1 cellular context compared by ENCODE assay signal in the genomic region with DNA sequence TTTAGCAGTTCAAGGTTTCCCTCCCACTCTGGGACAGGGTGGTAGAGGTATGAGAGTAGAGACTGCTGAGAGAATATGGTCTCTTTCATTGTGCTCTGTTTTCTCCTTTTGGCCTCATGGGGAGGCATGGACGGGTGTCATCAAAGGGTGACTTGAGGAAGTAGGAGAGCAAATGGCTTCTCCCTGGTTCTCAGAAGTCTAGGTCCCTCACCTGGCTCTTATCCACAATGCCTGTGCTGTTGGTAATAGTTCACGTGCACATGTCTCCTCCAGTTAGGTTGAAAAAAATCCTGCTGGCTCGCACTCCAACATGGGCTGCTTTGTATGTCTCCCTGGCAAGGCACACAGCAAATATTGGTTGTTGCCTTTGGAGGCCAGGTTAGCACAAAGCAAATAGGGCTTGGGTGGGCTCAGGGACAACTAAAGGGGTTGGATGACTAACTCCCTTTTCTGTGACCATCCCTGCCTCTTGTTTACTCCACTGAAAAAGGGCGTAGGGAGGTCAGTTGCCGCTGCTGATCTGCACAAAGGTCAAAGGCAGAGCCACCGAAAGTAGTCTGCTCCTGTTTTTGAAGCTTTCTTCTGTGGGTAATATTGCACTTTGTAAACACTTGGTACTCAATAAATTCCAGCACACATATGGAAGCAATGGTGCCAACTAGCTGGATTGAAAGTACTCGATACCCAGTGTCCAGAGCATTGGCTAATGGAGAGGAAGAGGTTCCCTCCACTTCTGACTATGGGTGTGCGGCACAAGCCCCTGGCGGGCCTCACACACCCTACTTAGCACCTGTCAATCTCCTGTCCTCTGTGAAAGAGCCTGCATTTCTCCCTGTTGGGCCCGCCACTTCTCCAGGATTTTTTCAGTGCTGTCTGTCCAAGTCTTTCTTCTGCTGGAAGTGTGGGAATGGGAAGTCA.
TF ChIP-seq lines count a peak whose summit lies in the region.

No MANE protein-coding gene starts in this region.

TF ChIP-seq in HepG2, 621 proteins besides CTCF, POLR2A, EP300 and RAD21 (continued from another document and continues in another):
- TF ChIP-seq, protein P1, sequence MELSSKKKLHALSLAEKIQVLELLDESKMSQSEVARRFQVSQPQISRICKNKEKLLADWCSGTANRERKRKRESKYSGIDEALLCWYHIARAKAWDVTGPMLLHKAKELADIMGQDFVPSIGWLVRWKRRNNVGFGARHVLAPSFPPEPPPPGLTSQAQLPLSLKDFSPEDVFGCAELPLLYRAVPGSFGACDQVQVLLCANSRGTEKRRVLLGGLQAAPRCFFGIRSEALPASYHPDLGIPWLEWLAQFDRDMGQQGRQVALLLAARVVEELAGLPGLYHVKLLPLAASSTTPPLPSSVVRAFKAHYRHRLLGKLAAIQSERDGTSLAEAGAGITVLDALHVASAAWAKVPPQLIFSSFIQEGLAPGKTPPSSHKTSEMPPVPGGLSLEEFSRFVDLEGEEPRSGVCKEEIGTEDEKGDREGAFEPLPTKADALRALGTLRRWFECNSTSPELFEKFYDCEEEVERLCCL (CRISPR knock-in tag; IDR thresholded peaks at IDR 0.05; ENCODE audit: borderline replicate concordance) = no peak; the same call in 1 of the 2 replicates
- TF ChIP-seq TBX2 (CRISPR knock-in tag; IDR thresholded peaks at IDR 0.05; ENCODE audit: borderline replicate concordance) = peak; percentile 97
- no peak for TF ChIP-seq U2AF1 (optimal IDR thresholded peaks at IDR 0.05; ENCODE audit: low read depth, low read length)
- TF ChIP-seq ZNF562 (CRISPR knock-in tag; IDR thresholded peaks at IDR 0.05; ENCODE audit: borderline replicate concordance) = no peak
- no peak for TF ChIP-seq IRX3 (CRISPR knock-in tag; IDR thresholded peaks at IDR 0.05; ENCODE audit: borderline replicate concordance, low read depth)
- peak; percentile 35; the same call in 1 of the 2 replicates for TF ChIP-seq ZNF337 (CRISPR knock-in tag; IDR thresholded peaks at IDR 0.05; ENCODE audit: borderline replicate concordance, low read depth)
- peak; percentile 74 for TF ChIP-seq THAP11 (CRISPR knock-in tag; IDR thresholded peaks at IDR 0.05)
- TF ChIP-seq FOSL1 (CRISPR knock-in tag; IDR thresholded peaks at IDR 0.05; ENCODE audit: borderline replicate concordance) = peak; percentile 73; the same call in 1 of the 2 replicates
- TF ChIP-seq ZNF605 (CRISPR knock-in tag; IDR thresholded peaks at IDR 0.05) = peak; percentile 48; the same call in 1 of the 2 replicates
- no peak for TF ChIP-seq ZNF235 (CRISPR knock-in tag; IDR thresholded peaks at IDR 0.05; ENCODE audit: borderline replicate concordance)
- TF ChIP-seq, protein P2, sequence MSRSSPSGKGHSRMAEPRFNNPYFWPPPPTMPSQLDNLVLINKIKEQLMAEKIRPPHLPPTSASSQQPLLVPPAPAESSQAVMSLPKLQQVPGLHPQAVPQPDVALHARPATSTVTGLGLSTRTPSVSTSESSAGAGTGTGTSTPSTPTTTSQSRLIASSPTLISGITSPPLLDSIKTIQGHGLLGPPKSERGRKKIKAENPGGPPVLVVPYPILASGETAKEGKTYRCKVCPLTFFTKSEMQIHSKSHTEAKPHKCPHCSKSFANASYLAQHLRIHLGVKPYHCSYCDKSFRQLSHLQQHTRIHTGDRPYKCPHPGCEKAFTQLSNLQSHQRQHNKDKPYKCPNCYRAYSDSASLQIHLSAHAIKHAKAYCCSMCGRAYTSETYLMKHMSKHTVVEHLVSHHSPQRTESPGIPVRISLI (CRISPR knock-in tag; IDR thresholded peaks at IDR 0.05; ENCODE audit: borderline replicate concordance) = peak; percentile 97
- 0 out of 2 replicates have a peak, but pooled peaks have one; percentile 19 for TF ChIP-seq ZNF256 (CRISPR knock-in tag; conservative IDR thresholded peaks at IDR 0.05)
- TF ChIP-seq, protein P3, sequence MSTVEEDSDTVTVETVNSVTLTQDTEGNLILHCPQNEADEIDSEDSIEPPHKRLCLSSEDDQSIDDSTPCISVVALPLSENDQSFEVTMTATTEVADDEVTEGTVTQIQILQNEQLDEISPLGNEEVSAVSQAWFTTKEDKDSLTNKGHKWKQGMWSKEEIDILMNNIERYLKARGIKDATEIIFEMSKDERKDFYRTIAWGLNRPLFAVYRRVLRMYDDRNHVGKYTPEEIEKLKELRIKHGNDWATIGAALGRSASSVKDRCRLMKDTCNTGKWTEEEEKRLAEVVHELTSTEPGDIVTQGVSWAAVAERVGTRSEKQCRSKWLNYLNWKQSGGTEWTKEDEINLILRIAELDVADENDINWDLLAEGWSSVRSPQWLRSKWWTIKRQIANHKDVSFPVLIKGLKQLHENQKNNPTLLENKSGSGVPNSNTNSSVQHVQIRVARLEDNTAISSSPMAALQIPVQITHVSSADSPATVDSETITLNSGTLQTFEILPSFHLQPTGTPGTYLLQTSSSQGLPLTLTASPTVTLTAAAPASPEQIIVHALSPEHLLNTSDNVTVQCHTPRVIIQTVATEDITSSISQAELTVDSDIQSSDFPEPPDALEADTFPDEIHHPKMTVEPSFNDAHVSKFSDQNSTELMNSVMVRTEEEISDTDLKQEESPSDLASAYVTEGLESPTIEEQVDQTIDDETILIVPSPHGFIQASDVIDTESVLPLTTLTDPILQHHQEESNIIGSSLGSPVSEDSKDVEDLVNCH (CRISPR knock-in tag; IDR thresholded peaks at IDR 0.05) = no peak
- 0 out of 2 replicates have a peak, but pooled peaks have one; percentile 14 for TF ChIP-seq YEATS2 (CRISPR knock-in tag; IDR thresholded peaks at IDR 0.05; ENCODE audit: borderline replicate concordance)
- TF ChIP-seq, protein P4, sequence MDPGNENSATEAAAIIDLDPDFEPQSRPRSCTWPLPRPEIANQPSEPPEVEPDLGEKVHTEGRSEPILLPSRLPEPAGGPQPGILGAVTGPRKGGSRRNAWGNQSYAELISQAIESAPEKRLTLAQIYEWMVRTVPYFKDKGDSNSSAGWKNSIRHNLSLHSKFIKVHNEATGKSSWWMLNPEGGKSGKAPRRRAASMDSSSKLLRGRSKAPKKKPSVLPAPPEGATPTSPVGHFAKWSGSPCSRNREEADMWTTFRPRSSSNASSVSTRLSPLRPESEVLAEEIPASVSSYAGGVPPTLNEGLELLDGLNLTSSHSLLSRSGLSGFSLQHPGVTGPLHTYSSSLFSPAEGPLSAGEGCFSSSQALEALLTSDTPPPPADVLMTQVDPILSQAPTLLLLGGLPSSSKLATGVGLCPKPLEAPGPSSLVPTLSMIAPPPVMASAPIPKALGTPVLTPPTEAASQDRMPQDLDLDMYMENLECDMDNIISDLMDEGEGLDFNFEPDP (CRISPR knock-in tag; conservative IDR thresholded peaks at IDR 0.05) = peak; percentile 83; the same call in 1 of the 2 replicates
- no peak for TF ChIP-seq KLF9 (CRISPR knock-in tag; IDR thresholded peaks at IDR 0.05; ENCODE audit: low read depth)
- no peak; the same call in none of the 2 replicates for TF ChIP-seq MIER2 (CRISPR knock-in tag; IDR thresholded peaks at IDR 0.05)
- TF ChIP-seq, protein P5, sequence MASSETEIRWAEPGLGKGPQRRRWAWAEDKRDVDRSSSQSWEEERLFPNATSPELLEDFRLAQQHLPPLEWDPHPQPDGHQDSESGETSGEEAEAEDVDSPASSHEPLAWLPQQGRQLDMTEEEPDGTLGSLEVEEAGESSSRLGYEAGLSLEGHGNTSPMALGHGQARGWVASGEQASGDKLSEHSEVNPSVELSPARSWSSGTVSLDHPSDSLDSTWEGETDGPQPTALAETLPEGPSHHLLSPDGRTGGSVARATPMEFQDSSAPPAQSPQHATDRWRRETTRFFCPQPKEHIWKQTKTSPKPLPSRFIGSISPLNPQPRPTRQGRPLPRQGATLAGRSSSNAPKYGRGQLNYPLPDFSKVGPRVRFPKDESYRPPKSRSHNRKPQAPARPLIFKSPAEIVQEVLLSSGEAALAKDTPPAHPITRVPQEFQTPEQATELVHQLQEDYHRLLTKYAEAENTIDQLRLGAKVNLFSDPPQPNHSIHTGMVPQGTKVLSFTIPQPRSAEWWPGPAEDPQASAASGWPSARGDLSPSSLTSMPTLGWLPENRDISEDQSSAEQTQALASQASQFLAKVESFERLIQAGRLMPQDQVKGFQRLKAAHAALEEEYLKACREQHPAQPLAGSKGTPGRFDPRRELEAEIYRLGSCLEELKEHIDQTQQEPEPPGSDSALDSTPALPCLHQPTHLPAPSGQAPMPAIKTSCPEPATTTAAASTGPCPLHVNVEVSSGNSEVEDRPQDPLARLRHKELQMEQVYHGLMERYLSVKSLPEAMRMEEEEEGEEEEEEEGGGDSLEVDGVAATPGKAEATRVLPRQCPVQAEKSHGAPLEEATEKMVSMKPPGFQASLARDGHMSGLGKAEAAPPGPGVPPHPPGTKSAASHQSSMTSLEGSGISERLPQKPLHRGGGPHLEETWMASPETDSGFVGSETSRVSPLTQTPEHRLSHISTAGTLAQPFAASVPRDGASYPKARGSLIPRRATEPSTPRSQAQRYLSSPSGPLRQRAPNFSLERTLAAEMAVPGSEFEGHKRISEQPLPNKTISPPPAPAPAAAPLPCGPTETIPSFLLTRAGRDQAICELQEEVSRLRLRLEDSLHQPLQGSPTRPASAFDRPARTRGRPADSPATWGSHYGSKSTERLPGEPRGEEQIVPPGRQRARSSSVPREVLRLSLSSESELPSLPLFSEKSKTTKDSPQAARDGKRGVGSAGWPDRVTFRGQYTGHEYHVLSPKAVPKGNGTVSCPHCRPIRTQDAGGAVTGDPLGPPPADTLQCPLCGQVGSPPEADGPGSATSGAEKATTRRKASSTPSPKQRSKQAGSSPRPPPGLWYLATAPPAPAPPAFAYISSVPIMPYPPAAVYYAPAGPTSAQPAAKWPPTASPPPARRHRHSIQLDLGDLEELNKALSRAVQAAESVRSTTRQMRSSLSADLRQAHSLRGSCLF (CRISPR knock-in tag; IDR thresholded peaks at IDR 0.05; ENCODE audit: borderline replicate concordance) = no peak
- no peak for TF ChIP-seq SETDB1 (CRISPR knock-in tag; IDR thresholded peaks at IDR 0.05; ENCODE audit: borderline replicate concordance)
- TF ChIP-seq, protein P6, sequence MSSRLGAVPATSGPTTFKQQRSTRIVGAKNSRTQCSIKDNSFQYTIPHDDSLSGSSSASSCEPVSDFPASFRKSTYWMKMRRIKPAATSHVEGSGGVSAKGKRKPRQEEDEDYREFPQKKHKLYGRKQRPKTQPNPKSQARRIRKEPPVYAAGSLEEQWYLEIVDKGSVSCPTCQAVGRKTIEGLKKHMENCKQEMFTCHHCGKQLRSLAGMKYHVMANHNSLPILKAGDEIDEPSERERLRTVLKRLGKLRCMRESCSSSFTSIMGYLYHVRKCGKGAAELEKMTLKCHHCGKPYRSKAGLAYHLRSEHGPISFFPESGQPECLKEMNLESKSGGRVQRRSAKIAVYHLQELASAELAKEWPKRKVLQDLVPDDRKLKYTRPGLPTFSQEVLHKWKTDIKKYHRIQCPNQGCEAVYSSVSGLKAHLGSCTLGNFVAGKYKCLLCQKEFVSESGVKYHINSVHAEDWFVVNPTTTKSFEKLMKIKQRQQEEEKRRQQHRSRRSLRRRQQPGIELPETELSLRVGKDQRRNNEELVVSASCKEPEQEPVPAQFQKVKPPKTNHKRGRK (CRISPR knock-in tag; IDR thresholded peaks at IDR 0.05) = no peak
- TF ChIP-seq ZBTB20 (CRISPR knock-in tag; IDR thresholded peaks at IDR 0.05; ENCODE audit: borderline replicate concordance, low read depth) = peak; percentile 88
- 0 out of 2 replicates have a peak, but pooled peaks have one; percentile 55 for TF ChIP-seq BORCS8-MEF2B (CRISPR knock-in tag; IDR thresholded peaks at IDR 0.05)
- no peak for TF ChIP-seq DNMT1 (CRISPR knock-in tag; IDR thresholded peaks at IDR 0.05)
- TF ChIP-seq, protein P7, sequence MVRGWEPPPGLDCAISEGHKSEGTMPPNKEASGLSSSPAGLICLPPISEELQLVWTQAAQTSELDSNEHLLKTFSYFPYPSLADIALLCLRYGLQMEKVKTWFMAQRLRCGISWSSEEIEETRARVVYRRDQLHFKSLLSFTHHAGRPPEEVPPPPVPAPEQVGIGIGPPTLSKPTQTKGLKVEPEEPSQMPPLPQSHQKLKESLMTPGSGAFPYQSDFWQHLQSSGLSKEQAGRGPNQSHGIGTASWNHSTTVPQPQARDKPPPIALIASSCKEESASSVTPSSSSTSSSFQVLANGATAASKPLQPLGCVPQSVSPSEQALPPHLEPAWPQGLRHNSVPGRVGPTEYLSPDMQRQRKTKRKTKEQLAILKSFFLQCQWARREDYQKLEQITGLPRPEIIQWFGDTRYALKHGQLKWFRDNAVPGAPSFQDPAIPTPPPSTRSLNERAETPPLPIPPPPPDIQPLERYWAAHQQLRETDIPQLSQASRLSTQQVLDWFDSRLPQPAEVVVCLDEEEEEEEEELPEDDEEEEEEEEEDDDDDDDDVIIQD (CRISPR knock-in tag; IDR thresholded peaks at IDR 0.05; ENCODE audit: low read depth) = peak; percentile 73; the same call in 1 of the 2 replicates
- peak; percentile 63; the same call in 1 of the 2 replicates for TF ChIP-seq HNF4G (IDR thresholded peaks at IDR 0.05; ENCODE audit: borderline replicate concordance, low read depth, low read length)
- peak; percentile 74; the same call in 1 of the 2 replicates for TF ChIP-seq HNF4G (CRISPR knock-in tag; IDR thresholded peaks at IDR 0.05; ENCODE audit: borderline replicate concordance, low read depth)
- TF ChIP-seq ZNF251 (CRISPR knock-in tag; IDR thresholded peaks at IDR 0.05) = no peak
- TF ChIP-seq ZFP36L1 (CRISPR knock-in tag; IDR thresholded peaks at IDR 0.05) = peak; percentile 95
- peak; percentile 49; the same call in 1 of the 2 replicates for TF ChIP-seq ZFP90 (CRISPR knock-in tag; IDR thresholded peaks at IDR 0.05; ENCODE audit: borderline replicate concordance)
- TF ChIP-seq, protein P8, sequence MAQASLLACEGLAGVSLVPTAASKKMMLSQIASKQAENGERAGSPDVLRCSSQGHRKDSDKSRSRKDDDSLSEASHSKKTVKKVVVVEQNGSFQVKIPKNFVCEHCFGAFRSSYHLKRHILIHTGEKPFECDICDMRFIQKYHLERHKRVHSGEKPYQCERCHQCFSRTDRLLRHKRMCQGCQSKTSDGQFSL (CRISPR knock-in tag; IDR thresholded peaks at IDR 0.05) = 0 out of 2 replicates have a peak, but pooled peaks have one; percentile 3
- TF ChIP-seq HHEX (CRISPR knock-in tag; IDR thresholded peaks at IDR 0.05) = peak; percentile 92
- TF ChIP-seq TEAD2 (CRISPR knock-in tag; IDR thresholded peaks at IDR 0.05) = no peak
- TF ChIP-seq, protein P9, sequence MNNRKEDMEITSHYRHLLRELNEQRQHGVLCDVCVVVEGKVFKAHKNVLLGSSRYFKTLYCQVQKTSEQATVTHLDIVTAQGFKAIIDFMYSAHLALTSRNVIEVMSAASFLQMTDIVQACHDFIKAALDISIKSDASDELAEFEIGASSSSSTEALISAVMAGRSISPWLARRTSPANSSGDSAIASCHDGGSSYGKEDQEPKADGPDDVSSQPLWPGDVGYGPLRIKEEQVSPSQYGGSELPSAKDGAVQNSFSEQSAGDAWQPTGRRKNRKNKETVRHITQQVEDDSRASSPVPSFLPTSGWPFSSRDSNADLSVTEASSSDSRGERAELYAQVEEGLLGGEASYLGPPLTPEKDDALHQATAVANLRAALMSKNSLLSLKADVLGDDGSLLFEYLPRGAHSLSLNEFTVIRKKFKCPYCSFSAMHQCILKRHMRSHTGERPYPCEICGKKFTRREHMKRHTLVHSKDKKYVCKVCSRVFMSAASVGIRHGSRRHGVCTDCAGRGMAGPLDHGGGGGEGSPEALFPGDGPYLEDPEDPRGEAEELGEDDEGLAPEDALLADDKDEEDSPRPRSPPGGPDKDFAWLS (CRISPR knock-in tag; IDR thresholded peaks at IDR 0.05; ENCODE audit: borderline replicate concordance) = no peak
- no peak for TF ChIP-seq MBD4 (IDR thresholded peaks at IDR 0.05; ENCODE audit: borderline replicate concordance, low read length)
- TF ChIP-seq PLRG1 (conservative IDR thresholded peaks at IDR 0.05) = no peak
- no peak for TF ChIP-seq ZNF570 (CRISPR knock-in tag; IDR thresholded peaks at IDR 0.05; ENCODE audit: borderline replicate concordance)
